ENCODE assay signal across 8 cellular contexts in genomic region chr4:73223258-73223651, GRCh38. TPM values are rescaled to one million over a fixed set of nuclear protein-coding genes. Genes with fewer than 3 reads are reported as not detected.
DNase-seq lines count a peak whose midpoint lies in the region; ATAC-seq and TF ChIP-seq lines count a peak whose summit lies in the region.

No MANE protein-coding gene starts in this region.

- H2AFZ ChIP-seq in OCI-LY1 (ENCODE audit: low read length): no peak overlapping the region
- H2AFZ ChIP-seq in fibroblast of lung (ENCODE audit: low read length): no peak overlapping the region

- H3K4me1 ChIP-seq in OCI-LY1 (ENCODE audit: insufficient read depth, low read length, severe bottlenecking): peaks cover 31% of the 10 kb centered on the region
- peaks cover 2% of the 10 kb centered on the region for H3K4me1 ChIP-seq in fibroblast of lung (ENCODE audit: control insufficient read depth, extremely low read depth, insufficient read depth, low read length)
- peaks cover 32% of the 10 kb centered on the region in 2 donors for H3K4me1 ChIP-seq in gastrocnemius medialis

- H3K79me2 ChIP-seq in OCI-LY1 (ENCODE audit: insufficient read depth, low read length) (peaks cover 72% of the 10 kb centered on the region), fibroblast of lung (ENCODE audit: control insufficient read depth, insufficient read depth, low read length) (peaks cover 59% of the 10 kb centered on the region)

- no peak for DNase-seq in fibroblast of lung (ENCODE audit: low read depth in 2 of 2)
- no peak for DNase-seq in gastrocnemius medialis
- no peak for DNase-seq in OCI-M2 (lab: John Stamatoyannopoulos, UW; ENCODE audit: unreplicated experiment)
- no peak for DNase-seq in NAMALWA (ENCODE audit: low spot score)

- H3K4me2 ChIP-seq in OCI-LY1 (ENCODE audit: low read length) (peak overlapping the region; percentile 62), fibroblast of lung (ENCODE audit: extremely low read depth, insufficient read depth, low read length) (peak overlapping the region; percentile 4)

- H3K27ac ChIP-seq in OCI-LY1 (ENCODE audit: low read depth, low read length, poor library complexity, severe bottlenecking): peak overlapping the region; percentile 42
- H3K27ac ChIP-seq in fibroblast of lung (ENCODE audit: insufficient read depth, low read length): peak overlapping the region; percentile 82
- peak overlapping the region; percentile 78 to 89 (median 82) for H3K27ac ChIP-seq in gastrocnemius medialis

- H3K4me3 ChIP-seq in OCI-LY1 (ENCODE audit: low read depth, low read length, poor library complexity, severe bottlenecking): peak overlapping the region; percentile 56
- peak overlapping the region in 3 of 4 experiments; percentile 73 to 96 (median 94) for H3K4me3 ChIP-seq in fibroblast of lung (replicated peaks in 1 of 4; ENCODE audit: control extremely low read depth in 1 of 4, insufficient read depth in 1 of 4, low read depth in 3 of 4, low read length in 4 of 4)
- peak overlapping the region; percentile 42 to 72 (median 54) for H3K4me3 ChIP-seq in gastrocnemius medialis

- peaks cover 13% of the 10 kb centered on the region for H3K36me3 ChIP-seq in OCI-LY1 (ENCODE audit: insufficient read depth, low read length)
- H3K36me3 ChIP-seq in fibroblast of lung (ENCODE audit: control insufficient read depth, insufficient read depth, low read length): no peaks in the 10 kb centered on the region
- no peaks in the 10 kb centered on the region for H3K36me3 ChIP-seq in gastrocnemius medialis

- no peaks in the 10 kb centered on the region for H3K27me3 ChIP-seq in OCI-LY1 (ENCODE audit: insufficient read depth, low read length)
- H3K27me3 ChIP-seq in fibroblast of lung (ENCODE audit: control insufficient read depth, insufficient read depth, low read length): no peaks in the 10 kb centered on the region
- no peaks in the 10 kb centered on the region for H3K27me3 ChIP-seq in gastrocnemius medialis

- H3K9me3 ChIP-seq in OCI-LY1 (ENCODE audit: low read length): no peaks in the 10 kb centered on the region
- H3K9me3 ChIP-seq in fibroblast of lung (ENCODE audit: control insufficient read depth, insufficient read depth, low read depth, low read length): no peaks in the 10 kb centered on the region
- no peaks in the 10 kb centered on the region for H3K9me3 ChIP-seq in gastrocnemius medialis

- in situ Hi-C loops in gastrocnemius medialis (cut with MboI; ENCODE audit: low sequenced_read_pairs in 4 of 4): no loop called here

- no peaks in the 10 kb centered on the region for H3K9me2 ChIP-seq in OCI-LY1 (ENCODE audit: low read depth, low read length)

- intact Hi-C loops in gastrocnemius medialis (cut with DNase I; ENCODE audit: low total_unique reads): loop anchor here (1.0 kb wide), 1 partner anchor 36 kb away; no protein-coding TSS in a partner anchor

- no peak for TF ChIP-seq POLR2A in gastrocnemius medialis (IDR thresholded peaks at IDR 0.05)

- no peak for TF ChIP-seq CTCF in OCI-LY1 (IDR thresholded peaks at IDR 0.05; ENCODE audit: low read length)
- no peak for TF ChIP-seq CTCF in fibroblast of lung (conservative IDR thresholded peaks at IDR 0.05 in 1 of 2, IDR thresholded peaks at IDR 0.05 in 1 of 2; ENCODE audit: low read depth in 1 of 2, low read length in 2 of 2)
- no peak for TF ChIP-seq CTCF in gastrocnemius medialis (IDR thresholded peaks at IDR 0.05 in 4 of 5, conservative IDR thresholded peaks at IDR 0.05 in 1 of 5)

- 0 out of 2 replicates have a peak, but pooled peaks cover under 1% of the 10 kb centered on the region for H3F3A ChIP-seq in OCI-LY1 (ENCODE audit: insufficient read depth, low read length)

- ATAC-seq in GM21825 (IDR thresholded peaks at IDR 0.05; ENCODE audit: unreplicated experiment) (peak; percentile 2), gastrocnemius medialis (peak in 1 of 2 donors; percentile 14), HG03432 (IDR thresholded peaks at IDR 0.05; ENCODE audit: unreplicated experiment) (no peak), GM18858 (IDR thresholded peaks at IDR 0.05; ENCODE audit: unreplicated experiment) (no peak)

- H3K9ac ChIP-seq in OCI-LY1 (ENCODE audit: low read length) (peak overlapping the region; percentile 16; the same call in 1 of the 2 replicates), fibroblast of lung (ENCODE audit: insufficient read depth, low read length) (no peak overlapping the region)

- H4K20me1 ChIP-seq in OCI-LY1 (ENCODE audit: insufficient read depth, low read length) (no peaks in the 10 kb centered on the region), fibroblast of lung (ENCODE audit: control insufficient read depth, extremely low read depth, insufficient read depth, low read length) (no peaks in the 10 kb centered on the region)

RNA-seq across cellular contexts. Expression of gene ANKRD17, which starts 35.3 kb away (rescaled TPM):
- 36.5 and 46.2 TPM in 2 replicates for total RNA-seq in fibroblast of lung
- 50.8 and 54.6 TPM in 2 replicates for polyA plus RNA-seq in fibroblast of lung
- polyA plus RNA-seq in fibroblast of lung (2012): 29.3 and 30.0 TPM in 2 replicates
- polyA minus RNA-seq in fibroblast of lung (ENCODE audit: low replicate concordance): 49.5 and 57.9 TPM in 2 replicates
- 10 to 100 TPM; 40.8 to 68.5 (median 54.8) TPM for total RNA-seq in gastrocnemius medialis
